Comparison of ENCODE assay signal across 8 cellular contexts in the genomic region with DNA sequence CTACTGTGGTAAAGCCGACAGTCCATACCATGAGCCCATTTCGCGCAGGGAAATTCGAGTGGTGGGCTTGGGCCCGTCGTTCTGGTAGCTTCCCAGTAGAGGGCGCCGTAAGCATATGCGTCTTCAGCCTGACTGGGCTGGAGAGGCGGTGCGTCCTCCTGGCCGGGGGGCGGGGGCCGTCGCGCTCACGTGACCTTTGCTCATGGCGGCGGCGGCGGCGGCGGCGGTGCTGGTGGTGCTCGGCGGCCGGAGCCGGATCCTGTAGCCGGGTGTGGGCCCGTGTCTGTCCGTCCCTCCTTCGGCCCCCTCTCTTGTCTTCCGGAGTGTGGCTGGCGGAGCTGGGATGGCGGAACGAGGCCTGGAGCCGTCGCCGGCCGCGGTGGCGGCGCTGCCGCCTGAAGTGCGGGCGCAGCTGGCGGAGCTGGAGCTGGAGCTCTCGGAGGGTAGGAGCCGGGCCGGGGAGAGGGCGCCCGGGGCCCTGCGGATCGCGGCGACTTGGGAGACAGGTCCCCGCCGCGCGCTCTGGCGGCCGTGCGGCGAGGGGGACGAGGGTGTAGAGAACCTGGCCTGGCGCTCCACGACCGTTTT. TPM values are rescaled to one million over a fixed set of nuclear protein-coding genes. Genes with fewer than 3 reads are reported as not detected.
DNase-seq lines count a peak whose midpoint lies in the region; ATAC-seq, FAIRE-seq and TF ChIP-seq lines count a peak whose summit lies in the region.

A gene with protein sequence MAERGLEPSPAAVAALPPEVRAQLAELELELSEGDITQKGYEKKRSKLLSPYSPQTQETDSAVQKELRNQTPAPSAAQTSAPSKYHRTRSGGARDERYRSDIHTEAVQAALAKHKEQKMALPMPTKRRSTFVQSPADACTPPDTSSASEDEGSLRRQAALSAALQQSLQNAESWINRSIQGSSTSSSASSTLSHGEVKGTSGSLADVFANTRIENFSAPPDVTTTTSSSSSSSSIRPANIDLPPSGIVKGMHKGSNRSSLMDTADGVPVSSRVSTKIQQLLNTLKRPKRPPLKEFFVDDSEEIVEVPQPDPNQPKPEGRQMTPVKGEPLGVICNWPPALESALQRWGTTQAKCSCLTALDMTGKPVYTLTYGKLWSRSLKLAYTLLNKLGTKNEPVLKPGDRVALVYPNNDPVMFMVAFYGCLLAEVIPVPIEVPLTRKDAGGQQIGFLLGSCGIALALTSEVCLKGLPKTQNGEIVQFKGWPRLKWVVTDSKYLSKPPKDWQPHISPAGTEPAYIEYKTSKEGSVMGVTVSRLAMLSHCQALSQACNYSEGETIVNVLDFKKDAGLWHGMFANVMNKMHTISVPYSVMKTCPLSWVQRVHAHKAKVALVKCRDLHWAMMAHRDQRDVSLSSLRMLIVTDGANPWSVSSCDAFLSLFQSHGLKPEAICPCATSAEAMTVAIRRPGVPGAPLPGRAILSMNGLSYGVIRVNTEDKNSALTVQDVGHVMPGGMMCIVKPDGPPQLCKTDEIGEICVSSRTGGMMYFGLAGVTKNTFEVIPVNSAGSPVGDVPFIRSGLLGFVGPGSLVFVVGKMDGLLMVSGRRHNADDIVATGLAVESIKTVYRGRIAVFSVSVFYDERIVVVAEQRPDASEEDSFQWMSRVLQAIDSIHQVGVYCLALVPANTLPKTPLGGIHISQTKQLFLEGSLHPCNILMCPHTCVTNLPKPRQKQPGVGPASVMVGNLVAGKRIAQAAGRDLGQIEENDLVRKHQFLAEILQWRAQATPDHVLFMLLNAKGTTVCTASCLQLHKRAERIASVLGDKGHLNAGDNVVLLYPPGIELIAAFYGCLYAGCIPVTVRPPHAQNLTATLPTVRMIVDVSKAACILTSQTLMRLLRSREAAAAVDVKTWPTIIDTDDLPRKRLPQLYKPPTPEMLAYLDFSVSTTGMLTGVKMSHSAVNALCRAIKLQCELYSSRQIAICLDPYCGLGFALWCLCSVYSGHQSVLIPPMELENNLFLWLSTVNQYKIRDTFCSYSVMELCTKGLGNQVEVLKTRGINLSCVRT (N-terminal part only) (plus strand): TSS at position 188 of the 588 bp plus-strand sequence. CDS start 156 bp downstream, at position 344.

- peak within 1 kb of the TSS; percentile 94 to 96 for H3K27ac ChIP-seq in kidney (ENCODE audit: low read depth in 2 of 2, low read length in 2 of 2)

- no peak for FAIRE-seq in kidney (lab: Jason Lieb, UNC)

- H3K36me3 ChIP-seq in kidney (ENCODE audit: control insufficient read depth in 1 of 2, insufficient read depth in 2 of 2, low read length in 2 of 2), result no peaks in the 10 kb centered on the region

- peak within 1 kb of the TSS; percentile 86 to 92 for H3K4me3 ChIP-seq in kidney (ENCODE audit: low read length in 2 of 2)

- peaks cover 14 to 18% of the 10 kb centered on the region in 2 donors for H3K4me1 ChIP-seq in kidney (ENCODE audit: control insufficient read depth in 1 of 2, insufficient read depth in 1 of 2, low read depth in 1 of 2, low read length in 2 of 2)

- intact Hi-C loops in kidney (cut with DNase I), result no loop called here

- H3K9me3 ChIP-seq in kidney (ENCODE audit: control insufficient read depth in 1 of 2, low read length in 2 of 2), result no peaks in the 10 kb centered on the region

- DNase-seq in AG20443 (ENCODE audit: low spot score) (peak; percentile 97), NCI-H446 treated with DMSO at 0.1 percent for 48 hours (lab: John Stamatoyannopoulos, UW) (peak; percentile 68), cerebellum (ENCODE audit: low spot score) (peak; percentile 92), kidney (peak; percentile 99)
- peak; percentile 94 for DNase-seq in activated CD4-positive, alpha-beta T cell treated with anti-CD3 and anti-CD28 coated beads for 1 hour
- peak; percentile 93 for DNase-seq in stimulated activated CD4-positive, alpha-beta T cell treated with anti-CD3 and anti-CD28 coated beads, Interleukin-15, amount 100 ng/mL, for 1 hour (ENCODE audit: low read depth in 1 of 2, low spot score in 1 of 2)

- ATAC-seq in GM19035 (IDR thresholded peaks at IDR 0.05; ENCODE audit: unreplicated experiment), result peak; percentile 85
- peak; percentile 88 for ATAC-seq in HG03354 (IDR thresholded peaks at IDR 0.05; ENCODE audit: poor library complexity, severe bottlenecking, unreplicated experiment)

- peak within 1 kb of the TSS; percentile 91 to 95 for H3K9ac ChIP-seq in kidney (ENCODE audit: low read length in 2 of 2)

- peak; percentile 98 for TF ChIP-seq CTCF in kidney (IDR thresholded peaks at IDR 0.05; ENCODE audit: borderline replicate concordance, extremely low read depth, insufficient read depth)

RNA-seq across cellular contexts. Expression of the gene that starts here (rescaled TPM):
- 77.0 TPM for total RNA-seq in cerebellum
- total RNA-seq in kidney, result 23.3 TPM
- polyA plus RNA-seq in kidney (ENCODE audit: insufficient read depth, low read depth, low replicate concordance), result 4.6 TPM

Comparison
In these comparisons a context has a peak if more than half of its experiments do, and no peak if none do; other contexts are left out.
1. Peak in every context shown above with its lines: DNase-seq, ATAC-seq, H3K4me3 ChIP-seq and H3K27ac ChIP-seq.